ENCODE assay signal across 16 cellular contexts in the genomic region with DNA sequence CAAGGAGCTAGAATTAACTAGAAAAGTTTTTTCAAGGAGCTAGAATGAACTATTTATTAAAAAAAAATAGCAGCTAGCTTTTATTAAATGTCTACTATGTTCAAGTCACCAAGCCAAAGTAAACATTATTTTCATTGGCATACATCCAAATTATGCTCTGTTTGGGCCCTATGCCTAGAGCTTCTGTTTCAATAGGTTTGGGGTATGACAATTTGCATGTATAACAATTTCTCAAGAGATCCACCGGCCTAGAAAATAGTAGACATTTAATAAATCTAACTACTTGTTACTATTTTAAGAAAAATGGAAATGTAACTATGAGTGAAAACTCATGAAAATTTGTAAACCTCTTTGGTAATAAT.
DNase-seq lines count a peak whose midpoint lies in the region; ATAC-seq, FAIRE-seq and TF ChIP-seq lines count a peak whose summit lies in the region.
"Had no signal": no experiment of that assay in that cellular context is flagged by ENCODE, and none has a peak within 500 bp of the region (broad histone marks: within the 10 kb centered on the region; RNA-seq: fewer than 3 reads in every experiment).

No MANE protein-coding gene starts in this region.

- ATAC-seq in GM19043 (IDR thresholded peaks at IDR 0.05; ENCODE audit: low read depth, unreplicated experiment), result peak; percentile 28
- peak; percentile 46 for ATAC-seq in GM21825 (IDR thresholded peaks at IDR 0.05; ENCODE audit: unreplicated experiment)
- ATAC-seq: gastroesophageal sphincter, T-helper 17 cell had no signal

- no peak for TF ChIP-seq CTCF in choroid plexus epithelial cell (conservative IDR thresholded peaks at IDR 0.05; ENCODE audit: low read depth, low read length)

- H3K4me3 ChIP-seq in choroid plexus epithelial cell (ENCODE audit: low read depth, low read length), result no peak overlapping the region
- H3K4me3 ChIP-seq: gastroesophageal sphincter, testis had no signal

- no peak for FAIRE-seq in HTR-8/SVneo (lab: Jason Lieb, UNC)

- DNase-seq in NCI-H1092 treated with DMSO at 0.1 percent for 48 hours (lab: John Stamatoyannopoulos, UW), result peak; percentile 59
- DNase-seq in choroid plexus epithelial cell (ENCODE audit: low read depth), result peak; percentile 26
- no peak for DNase-seq in activated naive CD4-positive, alpha-beta T cell treated with Interleukin-2 at 50 U/mL for 16 hours
- no peak for DNase-seq in SIG-M5 (lab: John Stamatoyannopoulos, UW)
- no peak for DNase-seq in HTR-8/SVneo (ENCODE audit: insufficient read length, low spot score)
- DNase-seq: activated CD4-positive, alpha-beta T cell treated with anti-CD3 and anti-CD28 coated beads, Interleukin-2, amount 50 U/mL, for 1 hour; effector memory CD4-positive, alpha-beta T cell; H7; islet precursor cell; NCI-H187 treated with DMSO at 0.1 percent for 48 hours; stimulated activated CD4-positive, alpha-beta T cell treated with anti-CD3 and anti-CD28 coated beads, Interleukin-15, amount 100 ng/mL, for 24 hours; T-helper 17 cell; testis had no signal

Comparison
In these comparisons a context has a peak if more than half of its experiments do, and no peak if none do; other contexts are left out.
1. DNase-seq: peak in NCI-H1092 treated with DMSO at 0.1 percent for 48 hours (single experiment) and choroid plexus epithelial cell (single experiment); none in activated naive CD4-positive, alpha-beta T cell treated with Interleukin-2 at 50 U/mL for 16 hours (single experiment), SIG-M5 (single experiment) and HTR-8/SVneo (single experiment).